ENCODE assay signal across 9 cellular contexts in the genomic region with DNA sequence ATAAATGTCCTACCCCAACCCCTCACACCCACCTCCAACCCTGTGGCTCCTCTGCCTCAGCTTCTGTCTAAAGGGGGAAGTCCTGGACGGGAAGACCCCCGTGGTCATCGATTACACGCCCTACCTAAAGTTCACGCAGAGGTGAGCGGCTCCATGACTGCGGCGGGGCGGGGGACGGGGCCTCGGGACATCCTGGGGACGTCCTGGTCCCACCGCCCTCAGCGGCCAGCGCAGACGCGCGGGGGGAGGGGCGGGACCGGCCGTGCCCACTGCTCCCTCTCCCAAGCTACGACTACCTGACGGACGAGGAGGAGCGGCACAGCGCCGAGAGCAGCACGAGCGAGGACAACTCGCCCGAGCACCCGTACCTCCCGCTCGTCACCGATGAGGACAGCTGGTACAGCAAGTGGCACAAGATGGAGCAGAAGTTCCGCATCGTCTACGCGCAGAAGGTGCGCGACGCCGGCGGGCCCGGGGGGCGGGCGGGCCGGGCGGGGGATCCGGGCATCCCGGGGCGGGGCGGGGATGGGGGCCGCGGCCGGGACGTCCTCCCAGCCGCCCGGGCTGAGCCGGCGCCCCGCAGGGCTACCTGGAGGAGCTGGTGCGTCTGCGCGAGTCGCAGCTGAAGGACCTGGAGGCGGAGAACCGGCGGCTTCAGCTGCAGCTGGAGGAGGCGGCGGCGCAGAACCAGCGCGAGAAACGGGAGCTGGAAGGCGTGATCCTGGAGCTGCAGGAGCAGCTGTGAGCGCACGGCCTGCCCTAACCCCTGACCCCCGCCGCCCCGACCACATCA. TPM values are rescaled to one million over a fixed set of nuclear protein-coding genes. Genes with fewer than 3 reads are reported as not detected.
DNase-seq lines count a peak whose midpoint lies in the region; ATAC-seq and TF ChIP-seq lines count a peak whose summit lies in the region.
"Had no signal": no experiment of that assay in that cellular context is flagged by ENCODE, and none has a peak within 500 bp of the region (broad histone marks: within the 10 kb centered on the region; RNA-seq: fewer than 3 reads in every experiment).

No MANE protein-coding gene starts in this region.

- peak overlapping the region; percentile 41; the same call in 1 of the 2 replicates for H3K4me2 ChIP-seq in DND-41 (ENCODE audit: insufficient read depth, low read length)

- H4K20me1 ChIP-seq in DND-41 (ENCODE audit: insufficient read depth, low read length) = peaks cover 13% of the 10 kb centered on the region

- no peaks in the 10 kb centered on the region for H3K9me3 ChIP-seq in DND-41 (ENCODE audit: insufficient read depth, low read length, severe bottlenecking)
- no peaks in the 10 kb centered on the region for H3K9me3 ChIP-seq in iPS-15b (ENCODE audit: control insufficient read depth, insufficient read depth, low read length)
- H3K9me3 ChIP-seq: SJSA1 had no signal

- TF ChIP-seq CTCF in DND-41 (IDR thresholded peaks at IDR 0.05; ENCODE audit: borderline replicate concordance, extremely low read depth, low read length, poor library complexity, severe bottlenecking) = no peak

- intact Hi-C loops in activated naive CD4-positive, alpha-beta T cell treated with anti-CD3 and anti-CD28 coated beads for 36 hours (cut with micrococcal nuclease) = no loop called here

- no peaks in the 10 kb centered on the region for H3K9me3 Mint-ChIP-seq in activated naive CD4-positive, alpha-beta T cell treated with anti-CD3 and anti-CD28 coated beads for 36 hours

- DNase-seq in DND-41 (peak; percentile 42), NCI-H1105 (lab: John Stamatoyannopoulos, UW) (peak; percentile 34), KBM-7 (no peak)
- DNase-seq in activated naive CD4-positive, alpha-beta T cell treated with anti-CD3 and anti-CD28 coated beads for 36 hours = peak; percentile 56
- DNase-seq in stimulated activated CD8-positive, alpha-beta memory T cell treated with anti-CD3 and anti-CD28 coated beads, Interleukin-4, amount 100 ng/mL, for 24 hours (ENCODE audit: low read depth) = peak; percentile 35

- no peaks in the 10 kb centered on the region for H3K79me2 ChIP-seq in DND-41 (ENCODE audit: insufficient read depth, low read length)

- H3K36me3 Mint-ChIP-seq in activated naive CD4-positive, alpha-beta T cell treated with anti-CD3 and anti-CD28 coated beads for 36 hours (ENCODE audit: low read depth) = peaks cover 5% of the 10 kb centered on the region

- in situ Hi-C loops in KBM-7 (cut with MboI; ENCODE audit: low pct_unique_long_range_greater_than_20kb, low sequenced_read_pairs) = no loop called here

- CTCF ChIA-PET in activated naive CD4-positive, alpha-beta T cell treated with anti-CD3 and anti-CD28 coated beads for 36 hours (lab: Charles Lee) = interaction anchor here (0.9 to 2.2 kb wide), 2 partner anchors 31 to 84 kb away, joined by 4 to 8 read pairs; a partner anchor contains a TSS

- peaks cover 9% of the 10 kb centered on the region for H3K36me3 ChIP-seq in DND-41 (ENCODE audit: insufficient read depth, low read length)
- H3K36me3 ChIP-seq in iPS-15b (ENCODE audit: control insufficient read depth, insufficient read depth, low read length) = peaks cover 9% of the 10 kb centered on the region

- H3K4me3 ChIP-seq in DND-41 (ENCODE audit: low read depth in 1 of 2, low read length in 2 of 2) (no peak overlapping the region), iPS-15b (ENCODE audit: low read depth, low read length) (peak overlapping the region; percentile 88)
- H3K4me3 ChIP-seq: SJSA1 had no signal

- H3K27me3 ChIP-seq in DND-41 (ENCODE audit: insufficient read depth, low read length, poor library complexity) (peaks cover 17% of the 10 kb centered on the region), iPS-15b (ENCODE audit: control insufficient read depth, insufficient read depth, low read length) (peaks cover 7% of the 10 kb centered on the region)

- no peak overlapping the region for H3K9ac ChIP-seq in DND-41 (ENCODE audit: low read depth, low read length)
- peak overlapping the region; percentile 47 for H3K9ac ChIP-seq in iPS-15b (ENCODE audit: low read depth, low read length)

- ATAC-seq in DND-41 (ENCODE audit: insufficient read depth, low read depth) = peak; percentile 65
- ATAC-seq in HG03457 (IDR thresholded peaks at IDR 0.05; ENCODE audit: unreplicated experiment) = no peak
- no peak for ATAC-seq in HG03432 (IDR thresholded peaks at IDR 0.05; ENCODE audit: unreplicated experiment)

- H3K27ac Mint-ChIP-seq in activated naive CD4-positive, alpha-beta T cell treated with anti-CD3 and anti-CD28 coated beads for 36 hours = no peak overlapping the region

- no peak overlapping the region for H2AFZ ChIP-seq in DND-41 (ENCODE audit: low read depth, low read length)

- no peaks in the 10 kb centered on the region for H3K4me1 ChIP-seq in DND-41 (ENCODE audit: insufficient read depth, low read length)
- H3K4me1 ChIP-seq in iPS-15b (ENCODE audit: control insufficient read depth, insufficient read depth, low read length) = peaks cover 19% of the 10 kb centered on the region

- H3K4me3 Mint-ChIP-seq in activated naive CD4-positive, alpha-beta T cell treated with anti-CD3 and anti-CD28 coated beads for 36 hours = peak overlapping the region; percentile 65

- H3K27ac ChIP-seq in DND-41 (ENCODE audit: low read length) = no peak overlapping the region
- H3K27ac ChIP-seq: SJSA1 had no signal

- H3K4me1 Mint-ChIP-seq in activated naive CD4-positive, alpha-beta T cell treated with anti-CD3 and anti-CD28 coated beads for 36 hours (ENCODE audit: low read depth) = peaks cover 11% of the 10 kb centered on the region

- H3K27me3 Mint-ChIP-seq in activated naive CD4-positive, alpha-beta T cell treated with anti-CD3 and anti-CD28 coated beads for 36 hours (ENCODE audit: low read depth) = peaks cover 29% of the 10 kb centered on the region

RNA-seq across cellular contexts. Expression of a gene that starts 6.7 kb away (rescaled TPM):
- under 1 TPM in 1 of 2 experiments, not detected in 1; 0.17 TPM for total RNA-seq in activated naive CD4-positive, alpha-beta T cell treated with anti-CD3 and anti-CD28 coated beads for 36 hours
- total RNA-seq: SJSA1 had no signal

RNA-seq across cellular contexts. Expression of a gene that starts 9.6 kb away (rescaled TPM):
- total RNA-seq in activated naive CD4-positive, alpha-beta T cell treated with anti-CD3 and anti-CD28 coated beads for 36 hours = 100 to 1,000 TPM; 146 to 149 TPM

RNA-seq across cellular contexts. Expression of a gene that starts 30.0 kb away (rescaled TPM):
- total RNA-seq in activated naive CD4-positive, alpha-beta T cell treated with anti-CD3 and anti-CD28 coated beads for 36 hours = 10 to 100 TPM; 47.1 to 50.5 TPM

RNA-seq across cellular contexts. Expression of a gene that starts 47.1 kb away (rescaled TPM):
- not detected for total RNA-seq in activated naive CD4-positive, alpha-beta T cell treated with anti-CD3 and anti-CD28 coated beads for 36 hours
- total RNA-seq: SJSA1 had no signal

RNA-seq across cellular contexts. Expression of a gene that starts 48.6 kb away (rescaled TPM):
- under 1 TPM; 0.12 to 0.21 TPM for total RNA-seq in activated naive CD4-positive, alpha-beta T cell treated with anti-CD3 and anti-CD28 coated beads for 36 hours
